ENCODE assay signal across 16 cellular contexts in genomic region chr3:26799679-26800317, GRCh38.
"Had no signal": no experiment of that assay in that cellular context is flagged by ENCODE, and none has a peak within 500 bp of the region (broad histone marks: within the 10 kb centered on the region; RNA-seq: fewer than 3 reads in every experiment).

No MANE protein-coding gene starts in this region.

- DNase-seq: activated CD4-positive, alpha-beta T cell treated with anti-CD3 and anti-CD28 coated beads for 48 hours; activated CD8-positive, alpha-beta memory T cell treated with anti-CD3 and anti-CD28 coated beads, Interleukin-2, amount 50 U/mL, for 4 hours; activated CD8-positive, alpha-beta T cell treated with anti-CD3 and anti-CD28 coated beads, Interleukin-2, amount 10 ng/mL, durations not matched to agents 7 days and 5 days; activated naive CD8-positive, alpha-beta T cell treated with anti-CD3 and anti-CD28 coated beads for 36 hours; activated T-cell treated with anti-CD3 and anti-CD28 coated beads, Interleukin-2, amount 50 U/mL, for 72 hours; amygdala; body of pancreas; caudate nucleus; colonic mucosa; islet precursor cell; left lung; mammary epithelial cell; naive B cell; stimulated activated CD4-positive, alpha-beta T cell treated with anti-CD3 and anti-CD28 coated beads, Interleukin-12 subunit alpha, Interleukin-12 subunit beta, amount 100 ng/mL, for 4 hours; stimulated activated CD4-positive, alpha-beta T cell treated with anti-CD3 and anti-CD28 coated beads, Interleukin-2, amount 100 ng/mL, for 24 hours had no signal

- ATAC-seq: activated CD8-positive, alpha-beta T cell treated with anti-CD3 and anti-CD28 coated beads, Interleukin-2, amount 10 ng/mL, durations not matched to agents 7 days and 5 days; activated T-cell treated with anti-CD3 and anti-CD28 coated beads, Interleukin-2, amount 50 U/mL, for 72 hours; body of pancreas; left lung; stimulated activated memory B cell treated with anti-CD40 and anti-IgM and Interleukin-4, amounts not matched to agents 10 μg/mL and 1 μg/mL and 100 μg/mL, for 72 hours had no signal
